Comparison of ENCODE assay signal across 27 cellular contexts in the genomic region with DNA sequence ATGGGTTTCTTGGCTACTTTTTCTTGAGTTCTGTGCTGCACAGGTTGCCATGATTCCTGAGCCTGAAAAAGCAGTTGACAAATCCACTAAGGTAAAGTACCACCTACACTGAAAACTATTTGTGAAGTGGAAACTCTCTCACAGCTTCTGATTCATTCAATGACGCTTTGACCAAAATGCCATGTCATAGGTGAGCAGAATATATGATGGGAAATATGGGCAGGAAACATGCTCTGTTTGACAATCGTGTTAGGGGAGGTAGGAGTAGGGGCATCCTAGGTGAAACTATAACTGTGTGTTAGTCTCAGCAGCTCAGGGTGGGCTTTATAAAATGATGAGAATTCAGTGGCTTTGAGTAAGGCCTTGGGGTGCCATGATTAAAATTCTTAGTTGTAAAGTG.
"Had no signal": no experiment of that assay in that cellular context is flagged by ENCODE, and none has a peak within 500 bp of the region (broad histone marks: within the 10 kb centered on the region; RNA-seq: fewer than 3 reads in every experiment).

No MANE protein-coding gene starts in this region.

- H3K4me1 Mint-ChIP-seq: natural killer cell; nephron; neural progenitor cell; stimulated activated memory B cell treated with anti-CD40 and anti-IgM and Interleukin-4, amounts not matched to agents 10 μg/mL and 1 μg/mL and 100 μg/mL, for 72 hours had no signal

- H3K4me3 Mint-ChIP-seq: naive thymus-derived CD4-positive, alpha-beta T cell; natural killer cell; nephron; neural progenitor cell; stimulated activated memory B cell treated with anti-CD40 and anti-IgM and Interleukin-4, amounts not matched to agents 10 μg/mL and 1 μg/mL and 100 μg/mL, for 72 hours; stimulated activated naive CD8-positive, alpha-beta T cell treated with anti-CD3 and anti-CD28 coated beads, Interleukin-15, Interleukin-2, amounts not matched to agents 100 ng/mL and 50 ng/mL, for 24 hours; type B pancreatic cell had no signal

- H3K27ac Mint-ChIP-seq: naive thymus-derived CD4-positive, alpha-beta T cell; natural killer cell; nephron; neural progenitor cell; progenitor cell of endocrine pancreas; stimulated activated memory B cell treated with anti-CD40 and anti-IgM and Interleukin-4, amounts not matched to agents 10 μg/mL and 1 μg/mL and 100 μg/mL, for 72 hours; stimulated activated naive CD8-positive, alpha-beta T cell treated with anti-CD3 and anti-CD28 coated beads, Interleukin-15, Interleukin-2, amounts not matched to agents 100 ng/mL and 50 ng/mL, for 24 hours; type B pancreatic cell had no signal

- H3K36me3 Mint-ChIP-seq: naive thymus-derived CD4-positive, alpha-beta T cell; natural killer cell; neural progenitor cell; stimulated activated memory B cell treated with anti-CD40 and anti-IgM and Interleukin-4, amounts not matched to agents 10 μg/mL and 1 μg/mL and 100 μg/mL, for 72 hours; type B pancreatic cell had no signal

- DNase-seq: naive thymus-derived CD4-positive, alpha-beta T cell; natural killer cell; occipital lobe; ovary; posterior cingulate gyrus; psoas muscle; right cardiac atrium; right lobe of liver; sigmoid colon; small intestine; stimulated activated CD4-positive, alpha-beta T cell treated with anti-CD3 and anti-CD28 coated beads, Interleukin-15, amount 100 ng/mL, for 24 hours; stimulated activated CD4-positive, alpha-beta T cell treated with anti-CD3 and anti-CD28 coated beads, Interleukin-2, amount 100 ng/mL, for 24 hours; stimulated activated CD4-positive, alpha-beta T cell treated with anti-CD3 and anti-CD28 coated beads, Interleukin-2, amount 100 ng/mL, for 48 hours; stimulated activated CD4-positive, alpha-beta T cell treated with anti-CD3 and anti-CD28 coated beads, Interleukin-4, amount 100 ng/mL, for 24 hours; stimulated activated naive CD4-positive, alpha-beta T cell; substantia nigra; testis; tibial artery; transverse colon; upper lobe of right lung; uterus had no signal

- H3K9me3 Mint-ChIP-seq: natural killer cell; nephron; neural progenitor cell; stimulated activated memory B cell treated with anti-CD40 and anti-IgM and Interleukin-4, amounts not matched to agents 10 μg/mL and 1 μg/mL and 100 μg/mL, for 72 hours; stimulated activated naive CD8-positive, alpha-beta T cell treated with anti-CD3 and anti-CD28 coated beads, Interleukin-15, Interleukin-2, amounts not matched to agents 100 ng/mL and 50 ng/mL, for 24 hours had no signal

- ATAC-seq: naive thymus-derived CD4-positive, alpha-beta T cell; natural killer cell; psoas muscle; right cardiac atrium; right lobe of liver; stimulated activated memory B cell treated with anti-CD40 and anti-IgM and Interleukin-4, amounts not matched to agents 10 μg/mL and 1 μg/mL and 100 μg/mL, for 72 hours; upper lobe of right lung had no signal
